In genomic region chr20:50560867-50561266, GRCh38 we compare ENCODE assay signal across 8 cellular contexts. TPM values are rescaled to one million over a fixed set of nuclear protein-coding genes. Genes with fewer than 3 reads are reported as not detected.
A peak's percentile ranks its signal among the peaks of the same experiment; 100 is the strongest.
DNase-seq lines count a peak whose midpoint lies in the region; ATAC-seq and TF ChIP-seq lines count a peak whose summit lies in the region.
"Had no signal": no experiment of that assay in that cellular context is flagged by ENCODE, and none has a peak within 500 bp of the region (broad histone marks: within the 10 kb centered on the region; RNA-seq: fewer than 3 reads in every experiment).

No MANE protein-coding gene starts in this region.

- H3K4me3 ChIP-seq in RWPE2 (ENCODE audit: severe bottlenecking) (no peak overlapping the region), esophagus (ENCODE audit: low read depth in 1 of 2, low read length in 2 of 2) (no peak overlapping the region), skeletal muscle satellite cell (ENCODE audit: low read length) (peak overlapping the region; percentile 42)

- H3K36me3 ChIP-seq in RWPE2 (ENCODE audit: low read depth) = peaks cover 69% of the 10 kb centered on the region
- H3K36me3 ChIP-seq in esophagus (ENCODE audit: control insufficient read depth in 2 of 2, insufficient read depth in 2 of 2, low read length in 1 of 2) = peaks cover 0 to 9% of the 10 kb centered on the region in 2 donors
- H3K36me3 ChIP-seq in skeletal muscle satellite cell (ENCODE audit: insufficient read depth, low read length) = peaks cover 21% of the 10 kb centered on the region

- no peaks in the 10 kb centered on the region for H3K9me3 ChIP-seq in RWPE2 (ENCODE audit: severe bottlenecking)
- no peaks in the 10 kb centered on the region for H3K9me3 ChIP-seq in esophagus (ENCODE audit: control insufficient read depth in 2 of 2, insufficient read depth in 1 of 2, low read depth in 1 of 2, low read length in 1 of 2)
- no peaks in the 10 kb centered on the region for H3K9me3 ChIP-seq in skeletal muscle satellite cell (replicated peaks; ENCODE audit: low read length)

- 63% methylated on average over 5 of the region's 5 CpGs for WGBS in esophagus, 2 donors

- peak overlapping the region; percentile 93 for H3K27ac ChIP-seq in RWPE2 (ENCODE audit: poor library complexity, severe bottlenecking)
- H3K27ac ChIP-seq in esophagus (ENCODE audit: low read depth in 2 of 2, low read length in 1 of 2) = peak overlapping the region; percentile 76 to 85

- TF ChIP-seq CTCF in RWPE2 (IDR thresholded peaks at IDR 0.05; ENCODE audit: poor library complexity, severe bottlenecking) = no peak

- H3K4me1 ChIP-seq in RWPE2 (ENCODE audit: insufficient read depth, poor library complexity, severe bottlenecking) = peaks cover 43% of the 10 kb centered on the region
- peaks cover 6 to 20% of the 10 kb centered on the region in 2 donors for H3K4me1 ChIP-seq in esophagus (ENCODE audit: control insufficient read depth in 2 of 2, insufficient read depth in 2 of 2, low read length in 1 of 2)
- H3K4me1 ChIP-seq in skeletal muscle satellite cell (ENCODE audit: control insufficient read depth, insufficient read depth, low read length) = peaks cover 37% of the 10 kb centered on the region

- no peak for ATAC-seq in RWPE2 (ENCODE audit: low read depth)

- H3K27me3 ChIP-seq in RWPE2 (ENCODE audit: insufficient read depth, poor library complexity, severe bottlenecking) (no peaks in the 10 kb centered on the region), esophagus (ENCODE audit: control insufficient read depth in 1 of 2, insufficient read depth in 2 of 2, low read length in 2 of 2) (no peaks in the 10 kb centered on the region), skeletal muscle satellite cell (ENCODE audit: control insufficient read depth, insufficient read depth, low read length) (no peaks in the 10 kb centered on the region)

- DNase-seq in EL (peak; percentile 30), RWPE2 (ENCODE audit: low spot score) (no peak), NCI-H510A treated with DMSO at 0.1 percent for 48 hours (lab: John Stamatoyannopoulos, UW) (no peak), D341Med (ENCODE audit: low spot score) (no peak), epidermal melanocyte (ENCODE audit: insufficient read length, low spot score) (no peak)
- DNase-seq: NCI-H1092 treated with DMSO at 0.1 percent for 48 hours had no signal

- peak overlapping the region; percentile 42 for H3K9ac ChIP-seq in skeletal muscle satellite cell (ENCODE audit: low read depth, low read length)

- H3K4me2 ChIP-seq in skeletal muscle satellite cell (ENCODE audit: low read length) = peak overlapping the region; percentile 57

RNA-seq across cellular contexts. Expression of gene PTPN1, which starts 50.7 kb away (rescaled TPM):
- 10 to 100 TPM; 17.7 to 18.0 TPM for polyA plus RNA-seq in esophagus
- 51.5 and 58.8 TPM in 2 replicates for total RNA-seq in skeletal muscle satellite cell (2012; rRNA removed)
